In the genomic region with DNA sequence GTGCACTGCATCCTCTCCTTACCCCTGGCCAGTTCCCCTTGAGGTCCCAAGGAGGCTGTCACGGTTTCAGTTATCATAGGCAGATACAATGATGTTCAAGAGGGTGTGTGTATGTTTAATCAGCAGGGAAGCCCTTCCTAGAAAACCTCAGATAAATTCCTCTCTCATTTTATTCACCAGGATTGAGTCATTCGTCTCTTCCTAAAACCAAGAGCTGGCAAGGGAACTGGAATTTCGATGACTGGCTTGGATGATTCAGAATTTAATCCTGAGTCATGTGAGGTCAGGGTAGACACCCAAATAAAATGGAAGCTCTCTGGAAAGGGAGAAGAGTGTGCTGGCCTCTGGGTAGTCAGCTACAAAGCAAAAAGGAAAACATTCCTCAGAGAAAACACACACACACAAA, we compare ENCODE assay signal across 11 cellular contexts.
A peak's percentile ranks its signal among the peaks of the same experiment; 100 is the strongest.
DNase-seq lines count a peak whose midpoint lies in the region; ATAC-seq, FAIRE-seq and TF ChIP-seq lines count a peak whose summit lies in the region.
"Had no signal": no experiment of that assay in that cellular context is flagged by ENCODE, and none has a peak within 500 bp of the region (broad histone marks: within the 10 kb centered on the region; RNA-seq: fewer than 3 reads in every experiment).

No MANE protein-coding gene starts in this region.

- H3K36me3 ChIP-seq in gastroesophageal sphincter = no peaks in the 10 kb centered on the region
- no peaks in the 10 kb centered on the region for H3K36me3 ChIP-seq in BE2C

- H3K27me3 ChIP-seq in gastroesophageal sphincter (no peaks in the 10 kb centered on the region), BE2C (no peaks in the 10 kb centered on the region)

- peak overlapping the region in 1 of 4 donors; percentile 18 for H3K27ac ChIP-seq in gastroesophageal sphincter

- FAIRE-seq in GM19239 (lab: Jason Lieb, UNC) = no peak
- FAIRE-seq: A204.1 had no signal

- in situ Hi-C loops in SK-MEL-5 (cut with HindIII; ENCODE audit: low pct_unique_long_range_greater_than_20kb, low sequenced_read_pairs) = no loop called here

- TF ChIP-seq CTCF in gastroesophageal sphincter (IDR thresholded peaks at IDR 0.05) (no peak), BE2C (IDR thresholded peaks at IDR 0.05; ENCODE audit: low read depth, low read length) (no peak)

- peak; percentile 85 for ATAC-seq in gastroesophageal sphincter
- ATAC-seq: activated CD4-positive, CD25-positive, alpha-beta regulatory T cell treated with anti-CD3 and anti-CD28 coated beads, Interleukin-2, amount 50 U/mL, for 24 hours had no signal

- H3K4me1 ChIP-seq in gastroesophageal sphincter (peaks cover 0 to 12% (median 4%) of the 10 kb centered on the region in 3 donors), BE2C (no peaks in the 10 kb centered on the region)

- TF ChIP-seq POLR2A in gastroesophageal sphincter (IDR thresholded peaks at IDR 0.05) = no peak

- DNase-seq in DMS53 (lab: John Stamatoyannopoulos, UW) (peak; percentile 23), DMS53 treated with DMSO at 0.1 percent for 48 hours (lab: John Stamatoyannopoulos, UW; ENCODE audit: unreplicated experiment) (no peak), SK-MEL-5 (ENCODE audit: low read depth, low spot score) (peak; percentile 60), stromal cell of bone marrow (ENCODE audit: low read depth) (peak; percentile 96), BE2C (no peak), GM19239 (ENCODE audit: insufficient read length, low spot score) (no peak), SKM-1 treated with dmso at 0.1 percent for 144 hours (lab: John Stamatoyannopoulos, UW; ENCODE audit: unreplicated experiment) (no peak)

- WGBS in gastroesophageal sphincter (ENCODE audit: low coverage in 1 of 2), 2 donors = 0 to 14% methylated on average over 2 to 3 of the region's 3 CpGs

- no peak overlapping the region for H3K4me3 ChIP-seq in gastroesophageal sphincter
- no peak overlapping the region for H3K4me3 ChIP-seq in BE2C (ENCODE audit: low read depth, low read length)
- H3K4me3 ChIP-seq: skin epidermis had no signal

- H3K9me3 ChIP-seq in gastroesophageal sphincter (no peaks in the 10 kb centered on the region), BE2C (no peaks in the 10 kb centered on the region)

- TF ChIP-seq EP300 in gastroesophageal sphincter (IDR thresholded peaks at IDR 0.05) = no peak

Comparison
In these comparisons a context has a peak if more than half of its experiments do, and no peak if none do; other contexts are left out.
1. DNase-seq: peak in DMS53 (single experiment), SK-MEL-5 (single experiment) and stromal cell of bone marrow (single experiment); none in DMS53 treated with DMSO at 0.1 percent for 48 hours (single experiment), BE2C (single experiment), GM19239 (single experiment) and SKM-1 treated with dmso at 0.1 percent for 144 hours (single experiment).